In genomic region chr17:32519769-32520701, GRCh38 we compare ENCODE assay signal across 8 cellular contexts. TPM values are rescaled to one million over a fixed set of nuclear protein-coding genes. Genes with fewer than 3 reads are reported as not detected.
DNase-seq lines count a peak whose midpoint lies in the region; ATAC-seq and TF ChIP-seq lines count a peak whose summit lies in the region.

No MANE protein-coding gene starts in this region.

- H3K4me1 ChIP-seq in left ventricle myocardium inferior: peaks cover 40% of the 10 kb centered on the region

- no peak for TF ChIP-seq CTCF in left ventricle myocardium inferior (IDR thresholded peaks at IDR 0.05; ENCODE audit: borderline replicate concordance)

- no peaks in the 10 kb centered on the region for H3K9me3 ChIP-seq in left ventricle myocardium inferior (replicated peaks)

- peak overlapping the region; percentile 70 for H3K4me3 ChIP-seq in left ventricle myocardium inferior

- peak overlapping the region; percentile 53 for H3K27ac ChIP-seq in left ventricle myocardium inferior (replicated peaks)

- ATAC-seq in sciatic nerve (peak; percentile 61), HG02884 (IDR thresholded peaks at IDR 0.05; ENCODE audit: unreplicated experiment) (no peak), HG02623 (IDR thresholded peaks at IDR 0.05; ENCODE audit: unreplicated experiment) (no peak), HG02759 (IDR thresholded peaks at IDR 0.05; ENCODE audit: unreplicated experiment) (no peak)

- no peaks in the 10 kb centered on the region for H3K27me3 ChIP-seq in left ventricle myocardium inferior (ENCODE audit: low read depth)

- DNase-seq in GM03348 (ENCODE audit: low spot score) (peak; percentile 47), NCI-H345 (lab: John Stamatoyannopoulos, UW) (peak; percentile 29), left ventricle myocardium inferior (no peak), sciatic nerve (ENCODE audit: low spot score) (no peak)
- peak; percentile 58 for DNase-seq in activated naive CD4-positive, alpha-beta T cell treated with Interleukin-2 at 50 U/mL for 16 hours

- intact Hi-C loops in left ventricle myocardium inferior (cut with micrococcal nuclease): no loop called here
- intact Hi-C loops in sciatic nerve (cut with DNase I): no loop called here

- no peaks in the 10 kb centered on the region for H3K36me3 ChIP-seq in left ventricle myocardium inferior

RNA-seq across cellular contexts. Expression of gene CDK5R1, which starts 33.2 kb away (rescaled TPM):
- total RNA-seq in left ventricle myocardium inferior (1.5 TPM), sciatic nerve (1.3 TPM)

Comparison
In these comparisons a context has a peak if more than half of its experiments do, and no peak if none do; other contexts are left out.
1. DNase-seq: peak in GM03348 (single experiment), NCI-H345 (single experiment) and activated naive CD4-positive, alpha-beta T cell treated with Interleukin-2 at 50 U/mL for 16 hours (single experiment); none in left ventricle myocardium inferior (single experiment) and sciatic nerve (single experiment).